Comparison of ENCODE assay signal across 27 cellular contexts in the genomic region with DNA sequence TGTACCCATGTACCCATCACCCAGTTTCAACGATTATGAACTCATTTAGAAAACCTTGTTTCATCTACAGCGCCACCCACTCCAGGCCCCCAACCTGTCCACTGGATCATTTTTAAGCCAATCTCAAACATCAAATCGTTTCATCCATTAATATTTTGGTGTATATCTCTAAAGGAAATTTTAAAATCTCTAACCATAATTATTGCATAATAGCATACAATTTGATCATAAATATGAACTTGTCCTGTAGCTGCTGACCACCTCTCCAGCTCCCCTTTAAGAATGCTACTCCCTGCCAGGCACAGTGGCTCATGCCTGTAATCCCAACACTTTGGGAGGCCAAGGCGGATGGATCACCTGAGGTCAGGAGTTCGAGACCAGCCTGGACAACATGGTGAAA.
"Had no signal": no experiment of that assay in that cellular context is flagged by ENCODE, and none has a peak within 500 bp of the region (broad histone marks: within the 10 kb centered on the region; RNA-seq: fewer than 3 reads in every experiment).

No MANE protein-coding gene starts in this region.

- FAIRE-seq: urothelium cell line had no signal

- H3K36me3 ChIP-seq: stomach, suprapubic skin, thoracic aorta, thyroid gland, tibial artery, tibial nerve, transverse colon, upper lobe of left lung, upper lobe of right lung, uterus, vagina had no signal

- H3K27ac ChIP-seq: stomach, suprapubic skin, testis, thoracic aorta, thyroid gland, tibial artery, transverse colon, upper lobe of left lung, upper lobe of right lung, uterus, vagina had no signal

- H3K4me3 ChIP-seq: stomach, suprapubic skin, testis, thoracic aorta, thyroid gland, tibial artery, tibial nerve, transverse colon, upper lobe of left lung, upper lobe of right lung, uterus, vagina had no signal

- DNase-seq: stimulated activated CD4-positive, alpha-beta T cell treated with anti-CD3 and anti-CD28 coated beads, Interleukin-2, amount 100 ng/mL, for 48 hours; stimulated activated CD4-positive, alpha-beta T cell treated with anti-CD3 and anti-CD28 coated beads, Interleukin-4, amount 100 ng/mL, for 1 hour; stimulated activated CD4-positive, alpha-beta T cell treated with anti-CD3 and anti-CD28 coated beads, Interleukin-4, amount 100 ng/mL, for 24 hours; stimulated activated CD4-positive, alpha-beta T cell treated with anti-CD3 and anti-CD28 coated beads, Interleukin-4, amount 100 ng/mL, for 4 hours; stimulated activated CD8-positive, alpha-beta memory T cell treated with anti-CD3 and anti-CD28 coated beads, Interleukin-4, amount 100 ng/mL, for 48 hours; stimulated activated naive B cell treated with anti-CD40 and anti-IgM and Interleukin-4, amounts not matched to agents 10 μg/mL and 1 μg/mL and 100 μg/mL, for 72 hours; stimulated activated naive CD4-positive, alpha-beta T cell; stimulated activated naive CD4-positive, alpha-beta T cell treated with Interleukin-2 at 50 U/mL for 16 hours; stimulated activated naive CD8-positive, alpha-beta T cell treated with anti-CD3 and anti-CD28 coated beads, Interleukin-15, amount 100 ng/mL, for 72 hours; stimulated activated naive CD8-positive, alpha-beta T cell treated with anti-CD3 and anti-CD28 coated beads, Interleukin-15, Interleukin-2, amounts not matched to agents 100 U/mL and 50 U/mL, for 24 hours; stomach; substantia nigra; testis; thyroid gland; tibial artery; transverse colon; trophoblast cell; upper lobe of left lung; upper lobe of right lung; uterus had no signal

- H3K4me1 ChIP-seq: uterus had no signal

- H3K27me3 ChIP-seq: testis, thyroid gland, tibial nerve, uterus, vagina had no signal

- H3K9me3 ChIP-seq: stomach, suprapubic skin, testis, thoracic aorta, thyroid gland, tibial artery, tibial nerve, transverse colon, upper lobe of left lung, upper lobe of right lung, uterus, vagina had no signal

- ATAC-seq: stimulated activated effector memory CD8-positive, alpha-beta T cell treated with anti-CD3 and anti-CD28 coated beads, Interleukin-12 subunit alpha, Interleukin-12 subunit beta, amount 100 ng/mL, for 72 hours; stimulated activated memory B cell treated with anti-CD40 and anti-IgM and Interleukin-4, amounts not matched to agents 10 μg/mL and 1 μg/mL and 100 μg/mL, for 72 hours; stimulated activated naive B cell treated with anti-CD40 and anti-IgM and Interleukin-4, amounts not matched to agents 10 μg/mL and 1 μg/mL and 100 μg/mL, for 72 hours; stimulated activated naive CD8-positive, alpha-beta T cell treated with anti-CD3 and anti-CD28 coated beads, Interleukin-15, amount 100 ng/mL, for 72 hours; stimulated activated naive CD8-positive, alpha-beta T cell treated with anti-CD3 and anti-CD28 coated beads, Interleukin-15, Interleukin-2, amounts not matched to agents 100 U/mL and 50 U/mL, for 24 hours; upper lobe of right lung had no signal
